In the genomic region with DNA sequence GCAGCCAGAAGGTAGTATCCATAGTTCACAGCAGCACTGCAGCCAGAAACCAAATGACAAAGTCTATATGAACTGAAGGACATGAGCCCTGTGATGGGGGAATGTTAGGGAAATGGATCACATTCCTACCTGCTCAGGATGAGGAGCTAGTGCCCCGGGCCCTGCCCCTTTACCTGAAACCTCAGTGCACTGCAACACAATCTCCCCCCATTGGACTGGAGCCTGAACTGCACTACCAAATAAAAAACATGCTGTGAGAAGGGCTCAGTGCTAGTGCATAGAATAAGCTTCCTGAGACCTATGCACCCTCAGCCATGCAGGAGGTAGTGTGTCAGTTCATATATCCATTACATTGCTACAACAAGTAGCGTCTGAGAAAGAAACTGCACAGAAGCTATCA, we compare ENCODE assay signal across 22 cellular contexts.
"Had no signal": no experiment of that assay in that cellular context is flagged by ENCODE, and none has a peak within 500 bp of the region (broad histone marks: within the 10 kb centered on the region; RNA-seq: fewer than 3 reads in every experiment).

No MANE protein-coding gene starts in this region.

- FAIRE-seq: colon had no signal

- H3K27me3 ChIP-seq: esophagus squamous epithelium, testis, tibial nerve had no signal

- H3K9me3 ChIP-seq: esophagus squamous epithelium, prostate gland, testis, tibial nerve had no signal

- ATAC-seq: effector memory CD8-positive, alpha-beta T cell; left colon; left ventricle myocardium superior; sciatic nerve; stimulated activated naive B cell treated with anti-CD40 and anti-IgM and Interleukin-4, amounts not matched to agents 10 μg/mL and 1 μg/mL and 100 μg/mL, for 72 hours; stimulated activated naive CD8-positive, alpha-beta T cell treated with anti-CD3 and anti-CD28 coated beads, Interleukin-15, amount 100 ng/mL, for 72 hours had no signal

- H3K79me2 ChIP-seq: parathyroid adenoma had no signal

- H3K4me3 ChIP-seq: esophagus squamous epithelium, lung, prostate gland, skin epidermis, testis, tibial nerve had no signal

- H2AFZ ChIP-seq: parathyroid adenoma had no signal

- DNase-seq: cerebellar nuclear complex; effector memory CD8-positive, alpha-beta T cell; esophagus squamous epithelium; foreskin fibroblast; head of caudate nucleus; hippocampal formation; left colon; left ventricle myocardium superior; mesenchymal stem cell; naive B cell; stimulated activated CD4-positive, alpha-beta T cell treated with anti-CD3 and anti-CD28 coated beads, Interleukin-2, amount 100 ng/mL, for 24 hours; stimulated activated CD4-positive, alpha-beta T cell treated with anti-CD3 and anti-CD28 coated beads, Interleukin-4, amount 100 ng/mL, for 4 hours; stimulated activated naive B cell treated with anti-CD40 and anti-IgM and Interleukin-4, amounts not matched to agents 10 μg/mL and 1 μg/mL and 100 μg/mL, for 72 hours; stimulated activated naive CD8-positive, alpha-beta T cell treated with anti-CD3 and anti-CD28 coated beads, Interleukin-15, amount 100 ng/mL, for 72 hours; testis had no signal

- H3K27ac ChIP-seq: esophagus squamous epithelium, parathyroid adenoma, prostate gland, skin epidermis, testis, tibial nerve had no signal

- H3K36me3 ChIP-seq: esophagus squamous epithelium, prostate gland, tibial nerve had no signal

- H3K9ac ChIP-seq: parathyroid adenoma had no signal

- H3K4me1 ChIP-seq: esophagus squamous epithelium, parathyroid adenoma, prostate gland, testis, tibial nerve had no signal
